In genomic region chr1:85328713-85329376, GRCh38 we compare ENCODE assay signal across 11 cellular contexts. TPM values are rescaled to one million over a fixed set of nuclear protein-coding genes. Genes with fewer than 3 reads are reported as not detected.
A peak's percentile ranks its signal among the peaks of the same experiment; 100 is the strongest.
DNase-seq lines count a peak whose midpoint lies in the region; ATAC-seq and TF ChIP-seq lines count a peak whose summit lies in the region.
"Had no signal": no experiment of that assay in that cellular context is flagged by ENCODE, and none has a peak within 500 bp of the region (broad histone marks: within the 10 kb centered on the region; RNA-seq: fewer than 3 reads in every experiment).

No MANE protein-coding gene starts in this region.

- H3K4me3 Mint-ChIP-seq in progenitor cell of endocrine pancreas (ENCODE audit: low read depth): no peak overlapping the region
- no peak overlapping the region for H3K4me3 Mint-ChIP-seq in naive thymus-derived CD8-positive, alpha-beta T cell
- H3K4me3 Mint-ChIP-seq: immature natural killer cell; stimulated activated effector memory CD8-positive, alpha-beta T cell treated with anti-CD3 and anti-CD28 coated beads, Interleukin-12 subunit alpha, Interleukin-12 subunit beta, amount 100 ng/mL, for 72 hours had no signal

- no peaks in the 10 kb centered on the region for H3K27me3 ChIP-seq in SJCRH30
- no peaks in the 10 kb centered on the region for H3K27me3 ChIP-seq in foreskin keratinocyte

- H3K4me1 ChIP-seq in SJCRH30 (peaks cover 37% of the 10 kb centered on the region), foreskin keratinocyte (peaks cover 43% of the 10 kb centered on the region)

- intact Hi-C loops in posterior vena cava (cut with DNase I): loop anchor here in 1 of 2 donors (5.0 kb wide), 1 partner anchor 68 kb away; no protein-coding TSS in a partner anchor

- H3K27ac Mint-ChIP-seq in progenitor cell of endocrine pancreas: peak overlapping the region; percentile 33
- no peak overlapping the region for H3K27ac Mint-ChIP-seq in naive thymus-derived CD8-positive, alpha-beta T cell
- H3K27ac Mint-ChIP-seq: immature natural killer cell; stimulated activated effector memory CD8-positive, alpha-beta T cell treated with anti-CD3 and anti-CD28 coated beads, Interleukin-12 subunit alpha, Interleukin-12 subunit beta, amount 100 ng/mL, for 72 hours had no signal

- H3K9me3 ChIP-seq in SJCRH30 (replicated peaks): peaks cover 3% of the 10 kb centered on the region; the same call in 1 of the 2 replicates

- TF ChIP-seq CTCF in foreskin keratinocyte (conservative IDR thresholded peaks at IDR 0.05) (no peak), progenitor cell of endocrine pancreas (IDR thresholded peaks at IDR 0.05; ENCODE audit: unreplicated experiment) (no peak)

- POLR2A ChIA-PET in naive thymus-derived CD8-positive, alpha-beta T cell (lab: Charles Lee): no interaction called here

- no peaks in the 10 kb centered on the region for H3K27me3 Mint-ChIP-seq in progenitor cell of endocrine pancreas
- peaks cover 0 to 20% (median 6%) of the 10 kb centered on the region in 5 donors for H3K27me3 Mint-ChIP-seq in naive thymus-derived CD8-positive, alpha-beta T cell

- H3K4me3 ChIP-seq in SJCRH30: no peak overlapping the region

- peak; percentile 94 for ATAC-seq in foreskin keratinocyte
- no peak for ATAC-seq in naive thymus-derived CD8-positive, alpha-beta T cell
- ATAC-seq: stimulated activated effector memory CD8-positive, alpha-beta T cell treated with anti-CD3 and anti-CD28 coated beads, Interleukin-12 subunit alpha, Interleukin-12 subunit beta, amount 100 ng/mL, for 72 hours had no signal

- H3K36me3 ChIP-seq in SJCRH30: no peaks in the 10 kb centered on the region

- H3K9me3 Mint-ChIP-seq in progenitor cell of endocrine pancreas (ENCODE audit: low read depth): peaks cover 7% of the 10 kb centered on the region
- peaks cover 6 to 22% (median 11%) of the 10 kb centered on the region in 9 donors for H3K9me3 Mint-ChIP-seq in naive thymus-derived CD8-positive, alpha-beta T cell

- H3K36me3 Mint-ChIP-seq in progenitor cell of endocrine pancreas (ENCODE audit: insufficient read depth): peaks cover 2% of the 10 kb centered on the region
- H3K36me3 Mint-ChIP-seq in naive thymus-derived CD8-positive, alpha-beta T cell: peaks cover 0 to 15% (median 13%) of the 10 kb centered on the region in 3 donors
- H3K36me3 Mint-ChIP-seq: stimulated activated effector memory CD8-positive, alpha-beta T cell treated with anti-CD3 and anti-CD28 coated beads, Interleukin-12 subunit alpha, Interleukin-12 subunit beta, amount 100 ng/mL, for 72 hours had no signal

- peaks cover 9% of the 10 kb centered on the region for H3K4me1 Mint-ChIP-seq in progenitor cell of endocrine pancreas (ENCODE audit: low read depth)
- peaks cover 0 to 17% (median under 1%) of the 10 kb centered on the region in 4 donors for H3K4me1 Mint-ChIP-seq in naive thymus-derived CD8-positive, alpha-beta T cell
- H3K4me1 Mint-ChIP-seq: immature natural killer cell; stimulated activated effector memory CD8-positive, alpha-beta T cell treated with anti-CD3 and anti-CD28 coated beads, Interleukin-12 subunit alpha, Interleukin-12 subunit beta, amount 100 ng/mL, for 72 hours had no signal

- H3K27ac ChIP-seq in SJCRH30 (peak overlapping the region; percentile 100), foreskin keratinocyte (peak overlapping the region; percentile 63)

- DNase-seq in ELF-1 (ENCODE audit: low read depth, low spot score): peak; percentile 76
- DNase-seq in SJCRH30: peak; percentile 71 to 72
- peak; percentile 98 to 99 for DNase-seq in foreskin keratinocyte
- DNase-seq in progenitor cell of endocrine pancreas (ENCODE audit: low spot score, unreplicated experiment): no peak
- DNase-seq in posterior vena cava (ENCODE audit: low spot score): no peak
- no peak for DNase-seq in naive thymus-derived CD8-positive, alpha-beta T cell
- DNase-seq in occipital lobe (lab: John Stamatoyannopoulos, UW): no peak
- no peak for DNase-seq in SKM-1 treated with dmso at 0.1 percent for 144 hours (lab: John Stamatoyannopoulos, UW; ENCODE audit: unreplicated experiment)
- DNase-seq: immature natural killer cell, NCI-H774 had no signal

RNA-seq across cellular contexts. Expression of gene BCL10, which starts 52.4 kb away (rescaled TPM):
- total RNA-seq in SJCRH30 (2014; rRNA removed; shearing (Covaris generic)): 24.9 and 26.6 TPM in 2 replicates
- total RNA-seq in foreskin keratinocyte (49.4 and 52.0 TPM in 2 replicates), progenitor cell of endocrine pancreas (19.9 and 20.9 TPM in 2 replicates), posterior vena cava (10 to 100 TPM; 17.0 to 22.1 TPM), occipital lobe (35.4 TPM)
- polyA plus RNA-seq in foreskin keratinocyte: 21.1 and 21.4 TPM in 2 replicates
- total RNA-seq in naive thymus-derived CD8-positive, alpha-beta T cell: 10 to 100 TPM; 31.4 to 36.2 TPM
- 10 to 100 TPM; 11.6 to 18.7 (median 15.5) TPM for polyA plus RNA-seq in naive thymus-derived CD8-positive, alpha-beta T cell

Comparison
In these comparisons a context has a peak if more than half of its experiments do, and no peak if none do; other contexts are left out.
1. DNase-seq: peak in ELF-1 (single experiment), SJCRH30 (2 of 2) and foreskin keratinocyte (2 of 2); none in progenitor cell of endocrine pancreas (single experiment), posterior vena cava (single experiment), naive thymus-derived CD8-positive, alpha-beta T cell (0 of 10), occipital lobe (single experiment) and SKM-1 treated with dmso at 0.1 percent for 144 hours (single experiment).